ENCODE assay signal across 25 cellular contexts in genomic region chr9:78112004-78112403, GRCh38.
"Had no signal": no experiment of that assay in that cellular context is flagged by ENCODE, and none has a peak within 500 bp of the region (broad histone marks: within the 10 kb centered on the region; RNA-seq: fewer than 3 reads in every experiment).

No MANE protein-coding gene starts in this region.

- H3K4me1 Mint-ChIP-seq: WTC11 had no signal

- H3K36me3 ChIP-seq: brain microvascular endothelial cell, cardiac muscle cell, Peyer's patch had no signal

- H3K9me3 ChIP-seq: Peyer's patch had no signal

- ATAC-seq: WTC11 had no signal

- DNase-seq: activated CD4-positive, alpha-beta T cell treated with anti-CD3 and anti-CD28 coated beads for 48 hours; activated CD4-positive, alpha-beta T cell treated with anti-CD3 and anti-CD28 coated beads, Interleukin-2, amount 50 U/mL, for 4 hours; activated CD4-positive, CD25-positive, alpha-beta regulatory T cell treated with anti-CD3 and anti-CD28 coated beads, Interleukin-2, amount 50 U/mL, for 72 hours; activated CD8-positive, alpha-beta memory T cell treated with anti-CD3 and anti-CD28 coated beads for 24 hours; activated gamma-delta T cell treated with Interleukin-2 at 50 U/mL for 16 hours; activated naive CD4-positive, alpha-beta T cell treated with anti-CD3 and anti-CD28 coated beads, Interleukin-2, amount 10 ng/mL, durations not matched to agents 7 days and 5 days; activated naive CD8-positive, alpha-beta T cell treated with anti-CD3 and anti-CD28 coated beads for 36 hours; activated T-cell treated with anti-CD3 and anti-CD28 coated beads, Interleukin-2, amount 50 U/mL, for 48 hours; brain microvascular endothelial cell; KG1; NCI-H1048; NCI-H146; NCI-H187 treated with DMSO at 0.1 percent for 48 hours; NCI-H2081 treated with DMSO at 0.1 percent for 48 hours; NCI-H2227 treated with DMSO at 0.1 percent for 48 hours; NCI-H526; NCI-H82; Peyer's patch; Right ventricle myocardium superior; T-helper 9 cell had no signal

- H3K4me1 ChIP-seq: Peyer's patch had no signal

- H3K4me3 Mint-ChIP-seq: activated naive CD4-positive, alpha-beta T cell treated with anti-CD3 and anti-CD28 coated beads, Interleukin-2, amount 10 ng/mL, durations not matched to agents 7 days and 5 days; activated naive CD8-positive, alpha-beta T cell treated with anti-CD3 and anti-CD28 coated beads for 36 hours; T-helper 1 cell treated with Interleukin-12 subunit alpha and Interleukin-12 subunit beta and Interleukin-4 antibody, amounts not matched to agents 30 μg/mL and 1 μg/mL, for 36 hours; WTC11 had no signal

- H3K27me3 Mint-ChIP-seq: activated naive CD4-positive, alpha-beta T cell treated with anti-CD3 and anti-CD28 coated beads, Interleukin-2, amount 10 ng/mL, durations not matched to agents 7 days and 5 days; activated naive CD8-positive, alpha-beta T cell treated with anti-CD3 and anti-CD28 coated beads for 36 hours had no signal

- H3K36me3 Mint-ChIP-seq: WTC11 had no signal

- H3K4me3 ChIP-seq: cardiac muscle cell, Peyer's patch had no signal

- H3K27ac ChIP-seq: brain microvascular endothelial cell, cardiac muscle cell, Peyer's patch, RWPE1 had no signal

- H3K27ac Mint-ChIP-seq: activated naive CD4-positive, alpha-beta T cell treated with anti-CD3 and anti-CD28 coated beads, Interleukin-2, amount 10 ng/mL, durations not matched to agents 7 days and 5 days; activated naive CD8-positive, alpha-beta T cell treated with anti-CD3 and anti-CD28 coated beads for 36 hours; activated T-helper 2 cell treated with anti-CD3 and anti-CD28 coated beads, Interferon-gamma antibody, Interleukin-2, Interleukin-4, amounts not matched to agents 10 μg/mL and 5 μg/mL and 100 μg/mL, durations not matched to agents 14 hours and 24 hours and 36 hours; T-helper 1 cell treated with Interleukin-12 subunit alpha and Interleukin-12 subunit beta and Interleukin-4 antibody, amounts not matched to agents 30 μg/mL and 1 μg/mL, for 36 hours; WTC11 had no signal

- H3K27me3 ChIP-seq: brain microvascular endothelial cell, cardiac muscle cell, Peyer's patch had no signal
